Comparison of ENCODE assay signal across 13 cellular contexts in the genomic region with DNA sequence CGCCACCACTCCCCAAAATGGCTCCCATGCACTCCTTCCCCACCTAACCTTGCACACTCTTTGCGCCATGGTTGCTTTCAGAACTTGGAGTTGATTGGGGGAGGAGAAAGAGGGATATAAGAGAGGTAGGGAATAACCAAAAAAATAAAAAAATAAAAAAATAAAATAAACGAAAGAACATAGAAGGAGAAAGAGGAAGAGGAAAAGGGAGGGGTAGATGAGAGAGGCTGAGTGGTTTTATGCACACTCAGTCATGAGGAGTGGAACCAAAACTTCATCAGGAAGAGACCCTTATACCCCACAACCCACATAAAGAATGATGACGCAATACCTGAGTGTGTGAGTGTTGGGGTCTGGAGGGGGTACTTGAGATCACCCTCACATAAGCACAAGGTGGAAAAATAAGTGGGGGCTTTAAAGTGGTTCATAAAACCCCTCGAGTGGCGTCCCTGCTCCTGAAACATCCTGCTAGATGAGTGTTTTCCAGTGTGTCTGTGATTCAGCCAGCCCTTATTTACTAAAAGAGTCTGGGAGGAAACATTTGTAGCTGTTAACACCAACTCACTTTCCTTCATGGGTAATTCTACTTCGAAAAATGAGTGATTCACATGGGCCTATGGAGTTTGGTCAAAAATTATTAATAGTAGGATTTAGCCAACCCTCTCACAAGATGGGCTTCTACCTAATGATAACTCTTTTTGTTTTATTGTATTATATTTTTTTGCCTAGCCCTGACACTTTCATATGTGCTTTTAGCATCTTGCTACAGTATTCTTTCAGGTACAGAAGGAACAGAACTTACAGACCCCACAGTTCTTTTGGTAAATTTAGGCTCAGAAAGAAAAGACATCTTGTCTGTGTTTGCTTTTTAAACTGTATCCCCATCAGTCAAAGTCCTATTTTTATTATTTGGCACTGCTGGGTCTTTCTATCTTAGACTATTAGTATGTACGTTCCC. TPM values are rescaled to one million over a fixed set of nuclear protein-coding genes. Genes with fewer than 3 reads are reported as not detected.
DNase-seq lines count a peak whose midpoint lies in the region; ATAC-seq and TF ChIP-seq lines count a peak whose summit lies in the region.
"Had no signal": no experiment of that assay in that cellular context is flagged by ENCODE, and none has a peak within 500 bp of the region (broad histone marks: within the 10 kb centered on the region; RNA-seq: fewer than 3 reads in every experiment).

No MANE protein-coding gene starts in this region.

- POLR2A ChIA-PET in CD8-positive, alpha-beta T cell (lab: Charles Lee), result interaction anchor here (0.8 to 1.6 kb wide), 5 partner anchors 11 to 71 kb away, joined by 3 to 5 read pairs (median 3); no protein-coding TSS in a partner anchor

- H3K36me3 Mint-ChIP-seq in CD8-positive, alpha-beta T cell, result peaks cover 24% of the 10 kb centered on the region
- H3K36me3 Mint-ChIP-seq in activated CD4-positive, alpha-beta T cell treated with anti-CD3 and anti-CD28 coated beads, Interleukin-2, amount 10 ng/mL, durations not matched to agents 24 days and 14 days (ENCODE audit: low read depth), result peaks cover 83% of the 10 kb centered on the region
- peaks cover 4% of the 10 kb centered on the region for H3K36me3 Mint-ChIP-seq in memory B cell

- peak overlapping the region; percentile 94 for H3K27ac Mint-ChIP-seq in CD8-positive, alpha-beta T cell
- peak overlapping the region; percentile 98 for H3K27ac Mint-ChIP-seq in activated CD4-positive, alpha-beta T cell treated with anti-CD3 and anti-CD28 coated beads, Interleukin-2, amount 10 ng/mL, durations not matched to agents 24 days and 14 days
- peak overlapping the region; percentile 90 for H3K27ac Mint-ChIP-seq in memory B cell

- intact Hi-C loops in CD8-positive, alpha-beta T cell (cut with DNase I, micrococcal nuclease), result loop anchor here in 1 of 2 experiments (2.0 kb wide), 1 partner anchor 19 kb away; no protein-coding TSS in a partner anchor
- intact Hi-C loops in activated CD4-positive, alpha-beta T cell treated with anti-CD3 and anti-CD28 coated beads, Interleukin-2, amount 10 ng/mL, durations not matched to agents 24 days and 14 days (cut with micrococcal nuclease), result loop anchor here (2.0 to 10.0 kb wide), 3 partner anchors 23 to 1627 kb away; no protein-coding TSS in a partner anchor

- ATAC-seq in CD8-positive, alpha-beta T cell, result peak; percentile 44
- peak; percentile 74 for ATAC-seq in memory B cell (ENCODE audit: low read depth)
- no peak for ATAC-seq in HG02678 (IDR thresholded peaks at IDR 0.05; ENCODE audit: unreplicated experiment)
- no peak for ATAC-seq in GM21360 (IDR thresholded peaks at IDR 0.05; ENCODE audit: unreplicated experiment)

- CTCF ChIA-PET in CD8-positive, alpha-beta T cell (lab: Charles Lee), result interaction anchor here (0.9 to 1.9 kb wide), 6 partner anchors 23 to 212 kb away, joined by 3 to 22 read pairs (median 6); no protein-coding TSS in a partner anchor

- peak in 2 of 7 experiments; percentile 31 to 47 for DNase-seq in CD8-positive, alpha-beta T cell
- peak; percentile 78 for DNase-seq in activated CD4-positive, alpha-beta T cell treated with anti-CD3 and anti-CD28 coated beads, Interleukin-2, amount 10 ng/mL, durations not matched to agents 24 days and 14 days
- DNase-seq in memory B cell (ENCODE audit: low spot score in 2 of 2) (no peak), NCI-H1417 (lab: John Stamatoyannopoulos, UW) (no peak), 8988T (no peak)
- DNase-seq: Caco-2, Karpas-422, NCI-H524 treated with DMSO at 0.1 percent for 48 hours, testis had no signal

- no peaks in the 10 kb centered on the region for H3K9me3 Mint-ChIP-seq in CD8-positive, alpha-beta T cell
- no peaks in the 10 kb centered on the region for H3K9me3 Mint-ChIP-seq in activated CD4-positive, alpha-beta T cell treated with anti-CD3 and anti-CD28 coated beads, Interleukin-2, amount 10 ng/mL, durations not matched to agents 24 days and 14 days
- no peaks in the 10 kb centered on the region for H3K9me3 Mint-ChIP-seq in memory B cell

- no peaks in the 10 kb centered on the region for H3K27me3 ChIP-seq in CD8-positive, alpha-beta T cell (ENCODE audit: insufficient read depth, low read length)
- H3K27me3 ChIP-seq: testis had no signal

- peaks cover 92% of the 10 kb centered on the region for H3K4me1 ChIP-seq in CD8-positive, alpha-beta T cell (ENCODE audit: insufficient read depth, low read length)
- H3K4me1 ChIP-seq: testis had no signal

- no peaks in the 10 kb centered on the region for H3K9me3 ChIP-seq in CD8-positive, alpha-beta T cell (ENCODE audit: low read length)
- H3K9me3 ChIP-seq: Caco-2, testis had no signal

- H3K36me3 ChIP-seq in CD8-positive, alpha-beta T cell (ENCODE audit: insufficient read depth, low read length), result peaks cover 1% of the 10 kb centered on the region

- H3K27me3 Mint-ChIP-seq in CD8-positive, alpha-beta T cell (ENCODE audit: low read depth), result no peaks in the 10 kb centered on the region
- no peaks in the 10 kb centered on the region for H3K27me3 Mint-ChIP-seq in activated CD4-positive, alpha-beta T cell treated with anti-CD3 and anti-CD28 coated beads, Interleukin-2, amount 10 ng/mL, durations not matched to agents 24 days and 14 days
- H3K27me3 Mint-ChIP-seq in memory B cell, result no peaks in the 10 kb centered on the region

- peak overlapping the region; percentile 29 for H3K27ac ChIP-seq in CD8-positive, alpha-beta T cell (ENCODE audit: low read depth, low read length)
- H3K27ac ChIP-seq: epithelial cell of prostate, testis had no signal

- peaks cover 95% of the 10 kb centered on the region for H3K4me1 Mint-ChIP-seq in CD8-positive, alpha-beta T cell (ENCODE audit: low read depth)
- peaks cover 62% of the 10 kb centered on the region for H3K4me1 Mint-ChIP-seq in activated CD4-positive, alpha-beta T cell treated with anti-CD3 and anti-CD28 coated beads, Interleukin-2, amount 10 ng/mL, durations not matched to agents 24 days and 14 days
- H3K4me1 Mint-ChIP-seq in memory B cell, result peaks cover 57% of the 10 kb centered on the region

- TF ChIP-seq CTCF in CD8-positive, alpha-beta T cell (IDR thresholded peaks at IDR 0.05), result no peak

- peak; percentile 50 for TF ChIP-seq POLR2A in GM19193 (IDR thresholded peaks at IDR 0.05; ENCODE audit: extremely low read depth, insufficient read depth, insufficient read length)

- H3K4me3 Mint-ChIP-seq in CD8-positive, alpha-beta T cell, result peak overlapping the region; percentile 71
- H3K4me3 Mint-ChIP-seq in activated CD4-positive, alpha-beta T cell treated with anti-CD3 and anti-CD28 coated beads, Interleukin-2, amount 10 ng/mL, durations not matched to agents 24 days and 14 days, result peak overlapping the region; percentile 98
- H3K4me3 Mint-ChIP-seq in memory B cell, result peak overlapping the region; percentile 71

- no peak overlapping the region for H3K4me3 ChIP-seq in CD8-positive, alpha-beta T cell (ENCODE audit: low read depth, low read length)
- H3K4me3 ChIP-seq: testis had no signal

RNA-seq across cellular contexts. Expression of a gene that starts 5.2 kb away (rescaled TPM):
- total RNA-seq in CD8-positive, alpha-beta T cell, result 10 to 100 TPM; 12.8 to 18.6 TPM
- total RNA-seq in activated CD4-positive, alpha-beta T cell treated with anti-CD3 and anti-CD28 coated beads, Interleukin-2, amount 10 ng/mL, durations not matched to agents 24 days and 14 days, result 113 and 114 TPM in 2 replicates
- total RNA-seq: Caco-2 had no signal

Comparison
In these comparisons a context has a peak if more than half of its experiments do, and no peak if none do; other contexts are left out.
1. ATAC-seq: peak in CD8-positive, alpha-beta T cell (single experiment) and memory B cell (single experiment); none in HG02678 (single experiment) and GM21360 (single experiment).
2. Peak in every context shown above with its lines, with median percentiles within 50 percentile points of each other: H3K27ac Mint-ChIP-seq and H3K4me3 Mint-ChIP-seq.